In the genomic region with DNA sequence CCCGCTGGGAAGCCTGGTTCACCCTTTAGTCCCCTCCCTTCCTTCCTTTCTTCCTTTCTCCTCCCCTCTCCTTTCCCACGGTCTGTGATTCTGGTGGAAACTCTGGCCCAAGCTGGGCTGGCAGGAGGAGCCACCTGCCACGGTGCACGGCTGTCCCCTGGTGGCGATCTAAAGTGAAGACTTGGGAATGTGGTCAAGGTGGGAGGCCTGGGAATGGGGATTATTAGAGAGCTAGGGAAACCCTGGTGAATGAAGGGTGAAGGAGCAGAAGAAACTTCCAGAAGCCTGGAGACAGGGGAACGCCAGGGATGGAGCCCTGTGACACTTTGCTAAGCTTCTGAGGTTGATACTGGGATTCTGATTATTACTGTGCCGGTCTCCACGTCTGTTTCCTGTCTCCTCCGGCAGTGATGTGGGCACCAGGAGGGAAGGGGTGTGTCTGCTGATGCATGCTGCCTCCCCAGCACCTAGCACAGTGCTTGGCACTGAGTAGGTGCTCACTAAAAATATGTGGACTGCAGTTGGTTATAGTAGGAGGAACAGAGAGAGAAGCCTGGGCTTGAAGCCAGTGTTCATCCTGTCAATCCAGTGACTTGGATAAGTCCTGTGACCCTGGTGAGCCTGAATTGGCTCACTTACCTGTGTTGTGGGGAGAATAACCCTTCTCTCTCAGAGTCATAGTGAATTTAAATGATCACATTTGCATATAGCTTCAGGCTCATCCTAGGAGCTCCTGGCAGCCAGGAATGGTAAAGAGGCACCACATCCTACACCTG, we compare ENCODE assay signal across 8 cellular contexts.
DNase-seq lines count a peak whose midpoint lies in the region; ATAC-seq and TF ChIP-seq lines count a peak whose summit lies in the region.

No MANE protein-coding gene starts in this region.

- TF ChIP-seq CTCF in GM10266 (IDR thresholded peaks at IDR 0.05; ENCODE audit: control insufficient read depth, insufficient read depth, low read depth, missing control alignments) (peak; percentile 96), brain (conservative IDR thresholded peaks at IDR 0.05) (peak; percentile 99 to 100)

- no peaks in the 10 kb centered on the region for H3K36me3 Mint-ChIP-seq in brain

- no peaks in the 10 kb centered on the region for H3K4me1 ChIP-seq in skeletal muscle satellite cell (ENCODE audit: control insufficient read depth, insufficient read depth, low read length)

- peak; percentile 56 for DNase-seq in GM10266 (ENCODE audit: extremely low spot score)
- DNase-seq in NCI-H1417 treated with DMSO at 0.1 percent for 48 hours (lab: John Stamatoyannopoulos, UW) = peak; percentile 31
- DNase-seq in T1000 (lab: John Stamatoyannopoulos, UW) = peak; percentile 72
- DNase-seq in iPS-NIHi11 (ENCODE audit: low spot score) = peak; percentile 80

- H3K36me3 ChIP-seq in skeletal muscle satellite cell (ENCODE audit: insufficient read depth, low read length) = no peaks in the 10 kb centered on the region

- H3K27me3 Mint-ChIP-seq in brain = no peaks in the 10 kb centered on the region

- H3K9me3 ChIP-seq in skeletal muscle satellite cell (replicated peaks; ENCODE audit: low read length) = no peaks in the 10 kb centered on the region

- no peak for ATAC-seq in HG02852 (IDR thresholded peaks at IDR 0.05; ENCODE audit: unreplicated experiment)
- no peak for ATAC-seq in HG03025 (IDR thresholded peaks at IDR 0.05; ENCODE audit: low FRiP score, unreplicated experiment)

- H3K4me2 ChIP-seq in skeletal muscle satellite cell (ENCODE audit: low read length) = peak overlapping the region; percentile 66

- no peak overlapping the region for H3K4me3 ChIP-seq in skeletal muscle satellite cell (ENCODE audit: low read length)

- peak overlapping the region in 2 of 5 experiments; percentile 5 to 51 for H3K27ac Mint-ChIP-seq in brain

- H3K4me1 Mint-ChIP-seq in brain = peaks cover 9% of the 10 kb centered on the region

- no peaks in the 10 kb centered on the region for H3K27me3 ChIP-seq in skeletal muscle satellite cell (ENCODE audit: control insufficient read depth, insufficient read depth, low read length)

- H3K9me3 Mint-ChIP-seq in brain = no peaks in the 10 kb centered on the region

- no peak overlapping the region for H3K4me3 Mint-ChIP-seq in brain

- H3K9ac ChIP-seq in skeletal muscle satellite cell (ENCODE audit: low read depth, low read length) = peak overlapping the region; percentile 18
